30 cellular contexts compared by ENCODE assay signal in genomic region chr22:44411226-44412135, GRCh38.
DNase-seq lines count a peak whose midpoint lies in the region; ATAC-seq, FAIRE-seq and TF ChIP-seq lines count a peak whose summit lies in the region.
"Had no signal": no experiment of that assay in that cellular context is flagged by ENCODE, and none has a peak within 500 bp of the region (broad histone marks: within the 10 kb centered on the region; RNA-seq: fewer than 3 reads in every experiment).

No MANE protein-coding gene starts in this region.

- H3K9me3 ChIP-seq in kidney (ENCODE audit: control insufficient read depth in 1 of 2, low read length in 2 of 2) (no peaks in the 10 kb centered on the region), neuronal stem cell (replicated peaks in 1 of 2; ENCODE audit: control insufficient read depth in 2 of 2, insufficient read depth in 1 of 2, low read depth in 1 of 2, low read length in 2 of 2) (no peaks in the 10 kb centered on the region)
- H3K9me3 ChIP-seq: BE2C, gastrocnemius medialis, HAP-1, mucosa of descending colon, prostate gland, tibial artery had no signal

- ATAC-seq in stimulated activated naive CD8-positive, alpha-beta T cell treated with anti-CD3 and anti-CD28 coated beads, Interleukin-15, amount 100 ng/mL, for 72 hours, result no peak
- ATAC-seq in stimulated activated naive CD8-positive, alpha-beta T cell treated with anti-CD3 and anti-CD28 coated beads, Interleukin-15, Interleukin-2, amounts not matched to agents 100 U/mL and 50 U/mL, for 24 hours, result no peak
- no peak for ATAC-seq in HG02571 (IDR thresholded peaks at IDR 0.05; ENCODE audit: unreplicated experiment)
- no peak for ATAC-seq in HG03175 (IDR thresholded peaks at IDR 0.05; ENCODE audit: unreplicated experiment)
- ATAC-seq: activated CD8-positive, alpha-beta memory T cell treated with anti-CD3 and anti-CD28 coated beads, Interleukin-2, amount 10 ng/mL, durations not matched to agents 7 days and 5 days; activated T-cell treated with anti-CD3 and anti-CD28 coated beads, Interleukin-2, amount 50 U/mL, for 72 hours; gastrocnemius medialis; mucosa of descending colon; Panc1 had no signal

- H2BK5ac ChIP-seq in neuronal stem cell (ENCODE audit: low read length), result no peak overlapping the region

- peak overlapping the region; percentile 20 for H3K23ac ChIP-seq in neuronal stem cell (ENCODE audit: low read depth, low read length, poor library complexity)

- FAIRE-seq in kidney (lab: Jason Lieb, UNC), result no peak

- H3K4me3 Mint-ChIP-seq in stimulated activated naive CD8-positive, alpha-beta T cell treated with anti-CD3 and anti-CD28 coated beads, Interleukin-15, amount 100 ng/mL, for 72 hours, result no peak overlapping the region
- H3K4me3 Mint-ChIP-seq: activated CD4-positive, alpha-beta T cell treated with anti-CD3 and anti-CD28 coated beads, Interleukin-2, amount 10 ng/mL, durations not matched to agents 24 days and 14 days; activated CD8-positive, alpha-beta memory T cell treated with anti-CD3 and anti-CD28 coated beads, Interleukin-2, amount 10 ng/mL, durations not matched to agents 7 days and 5 days; activated naive CD4-positive, alpha-beta T cell treated with anti-CD3 and anti-CD28 coated beads, Interleukin-2, amount 10 ng/mL, durations not matched to agents 7 days and 5 days; activated T-cell treated with anti-CD3 and anti-CD28 coated beads, Interleukin-2, amount 50 U/mL, for 72 hours had no signal

- no peak overlapping the region for H3K27ac ChIP-seq in kidney (ENCODE audit: low read depth in 2 of 2, low read length in 2 of 2)
- no peak overlapping the region for H3K27ac ChIP-seq in neuronal stem cell (replicated peaks; ENCODE audit: low read length)
- H3K27ac ChIP-seq: gastrocnemius medialis, prostate gland, tibial artery, WERI-Rb-1 had no signal

- no peak for TF ChIP-seq CTCF in kidney (IDR thresholded peaks at IDR 0.05; ENCODE audit: borderline replicate concordance, extremely low read depth, insufficient read depth)

- H3K14ac ChIP-seq in neuronal stem cell (ENCODE audit: low read length), result peak overlapping the region; percentile 67

- no peak overlapping the region for H3K9ac ChIP-seq in kidney (ENCODE audit: low read length in 2 of 2)
- H3K9ac ChIP-seq in neuronal stem cell (ENCODE audit: low read depth, low read length, poor library complexity), result peak overlapping the region; percentile 17

- peak overlapping the region; percentile 90 for H2AFZ ChIP-seq in neuronal stem cell (ENCODE audit: low read length)

- no peak for DNase-seq in stimulated activated naive CD8-positive, alpha-beta T cell treated with anti-CD3 and anti-CD28 coated beads, Interleukin-15, amount 100 ng/mL, for 72 hours
- no peak for DNase-seq in stimulated activated naive CD8-positive, alpha-beta T cell treated with anti-CD3 and anti-CD28 coated beads, Interleukin-15, Interleukin-2, amounts not matched to agents 100 U/mL and 50 U/mL, for 24 hours
- DNase-seq in kidney, result peak; percentile 52
- no peak for DNase-seq in neuronal stem cell (ENCODE audit: low spot score)
- no peak for DNase-seq in stimulated activated CD4-positive, alpha-beta T cell treated with anti-CD3 and anti-CD28 coated beads, Interleukin-2, amount 100 ng/mL, for 48 hours
- DNase-seq in cerebellar cortex (ENCODE audit: low spot score), result no peak
- DNase-seq: ACHN; activated CD4-positive, alpha-beta T cell treated with anti-CD3 and anti-CD28 coated beads, Interleukin-2, amount 10 ng/mL, durations not matched to agents 24 days and 14 days; activated CD8-positive, alpha-beta memory T cell treated with anti-CD3 and anti-CD28 coated beads, Interleukin-2, amount 10 ng/mL, durations not matched to agents 7 days and 5 days; activated naive CD4-positive, alpha-beta T cell treated with anti-CD3 and anti-CD28 coated beads, Interleukin-2, amount 10 ng/mL, durations not matched to agents 7 days and 5 days; activated T-cell treated with anti-CD3 and anti-CD28 coated beads, Interleukin-2, amount 50 U/mL, for 72 hours; amniotic stem cell; BE2C; cortex of kidney; DMS153; gastrocnemius medialis; hypothalamus; NCI-H1417 treated with DMSO at 0.1 percent for 48 hours; NCI-H2081; NCI-H526 treated with DMSO at 0.1 percent for 48 hours; SIG-M5; T-helper 9 cell; WERI-Rb-1 had no signal

- peak overlapping the region; percentile 19 to 87 for H3K27ac Mint-ChIP-seq in stimulated activated naive CD8-positive, alpha-beta T cell treated with anti-CD3 and anti-CD28 coated beads, Interleukin-15, amount 100 ng/mL, for 72 hours
- H3K27ac Mint-ChIP-seq: activated CD4-positive, alpha-beta T cell treated with anti-CD3 and anti-CD28 coated beads, Interleukin-2, amount 10 ng/mL, durations not matched to agents 24 days and 14 days; activated CD8-positive, alpha-beta memory T cell treated with anti-CD3 and anti-CD28 coated beads, Interleukin-2, amount 10 ng/mL, durations not matched to agents 7 days and 5 days; activated naive CD4-positive, alpha-beta T cell treated with anti-CD3 and anti-CD28 coated beads, Interleukin-2, amount 10 ng/mL, durations not matched to agents 7 days and 5 days; activated T-cell treated with anti-CD3 and anti-CD28 coated beads, Interleukin-2, amount 50 U/mL, for 72 hours had no signal

- H3K4me3 ChIP-seq in kidney (ENCODE audit: low read length in 2 of 2) (no peak overlapping the region), neuronal stem cell (ENCODE audit: low read length in 2 of 2) (no peak overlapping the region)
- H3K4me3 ChIP-seq: gastrocnemius medialis, HAP-1, mucosa of descending colon, prostate gland, tibial artery had no signal

- H3K18ac ChIP-seq in neuronal stem cell (ENCODE audit: low read length), result peak overlapping the region; percentile 84

- H3K4me1 ChIP-seq in kidney (ENCODE audit: control insufficient read depth in 1 of 2, insufficient read depth in 1 of 2, low read depth in 1 of 2, low read length in 2 of 2) (no peaks in the 10 kb centered on the region), neuronal stem cell (ENCODE audit: control insufficient read depth in 2 of 2, insufficient read depth in 1 of 2, low read depth in 1 of 2, low read length in 2 of 2) (peaks cover 6 to 18% of the 10 kb centered on the region in 2 donors)
- H3K4me1 ChIP-seq: BE2C, gastrocnemius medialis, HAP-1, prostate gland, tibial artery had no signal

- no peak overlapping the region for H2BK120ac ChIP-seq in neuronal stem cell (ENCODE audit: low read depth, low read length)

- intact Hi-C loops in kidney (cut with DNase I), result no loop called here

- H2AK5ac ChIP-seq in neuronal stem cell (ENCODE audit: low read depth, low read length), result peak overlapping the region; percentile 95

- H3K9me3 Mint-ChIP-seq in stimulated activated naive CD8-positive, alpha-beta T cell treated with anti-CD3 and anti-CD28 coated beads, Interleukin-15, amount 100 ng/mL, for 72 hours, result peaks cover 8 to 9% of the 10 kb centered on the region in 2 donors
- H3K9me3 Mint-ChIP-seq: activated naive CD4-positive, alpha-beta T cell treated with anti-CD3 and anti-CD28 coated beads, Interleukin-2, amount 10 ng/mL, durations not matched to agents 7 days and 5 days had no signal

- H3K4me1 Mint-ChIP-seq in stimulated activated naive CD8-positive, alpha-beta T cell treated with anti-CD3 and anti-CD28 coated beads, Interleukin-15, amount 100 ng/mL, for 72 hours, result no peaks in the 10 kb centered on the region
- H3K4me1 Mint-ChIP-seq: activated CD4-positive, alpha-beta T cell treated with anti-CD3 and anti-CD28 coated beads, Interleukin-2, amount 10 ng/mL, durations not matched to agents 24 days and 14 days; activated CD8-positive, alpha-beta memory T cell treated with anti-CD3 and anti-CD28 coated beads, Interleukin-2, amount 10 ng/mL, durations not matched to agents 7 days and 5 days; activated naive CD4-positive, alpha-beta T cell treated with anti-CD3 and anti-CD28 coated beads, Interleukin-2, amount 10 ng/mL, durations not matched to agents 7 days and 5 days had no signal

- no peak overlapping the region for H3K4me2 ChIP-seq in neuronal stem cell (ENCODE audit: insufficient read depth, low read length, poor library complexity, severe bottlenecking)

- no peak overlapping the region for H4K91ac ChIP-seq in neuronal stem cell (ENCODE audit: low read depth, low read length, poor library complexity)

- H2BK12ac ChIP-seq in neuronal stem cell (ENCODE audit: low read length), result no peak overlapping the region

- no peak overlapping the region for H3K4ac ChIP-seq in neuronal stem cell (ENCODE audit: low read length)

- H4K8ac ChIP-seq in neuronal stem cell (ENCODE audit: low read depth, low read length), result peak overlapping the region; percentile 20

- peak overlapping the region; percentile 94 for H2BK15ac ChIP-seq in neuronal stem cell (ENCODE audit: low read length)

- peaks cover 10% of the 10 kb centered on the region for H3K27me3 Mint-ChIP-seq in stimulated activated naive CD8-positive, alpha-beta T cell treated with anti-CD3 and anti-CD28 coated beads, Interleukin-15, amount 100 ng/mL, for 72 hours
- H3K27me3 Mint-ChIP-seq: activated naive CD4-positive, alpha-beta T cell treated with anti-CD3 and anti-CD28 coated beads, Interleukin-2, amount 10 ng/mL, durations not matched to agents 7 days and 5 days had no signal

- peaks cover 4% of the 10 kb centered on the region for H3K79me1 ChIP-seq in neuronal stem cell (ENCODE audit: low read depth, low read length)

- WGBS in neuronal stem cell (ENCODE audit: extremely low coverage in 2 of 2, insufficient read length in 2 of 2, insufficient replicate concordance in 1 of 2), 2 donors, result no CpG with 5 or more reads among the region's 37 CpGs

- H3K36me3 ChIP-seq in kidney (ENCODE audit: control insufficient read depth in 1 of 2, insufficient read depth in 2 of 2, low read length in 2 of 2) (no peaks in the 10 kb centered on the region), neuronal stem cell (replicated peaks in 1 of 2; ENCODE audit: control insufficient read depth in 2 of 2, insufficient read depth in 2 of 2, low read length in 2 of 2) (no peaks in the 10 kb centered on the region)
- H3K36me3 ChIP-seq: BE2C, gastrocnemius medialis, HAP-1, prostate gland, tibial artery, WERI-Rb-1 had no signal

- peaks cover 0 to 22% (median 0%) of the 10 kb centered on the region in 3 experiments for H3K27me3 ChIP-seq in neuronal stem cell (ENCODE audit: control insufficient read depth in 3 of 3, insufficient read depth in 3 of 3, low read depth in 1 of 3, low read length in 3 of 3)
- H3K27me3 ChIP-seq: gastrocnemius medialis had no signal
